ENCODE assay signal across 15 cellular contexts in genomic region chr3:159378391-159378790, GRCh38.
A peak's percentile ranks its signal among the peaks of the same experiment; 100 is the strongest.
DNase-seq lines count a peak whose midpoint lies in the region; FAIRE-seq and TF ChIP-seq lines count a peak whose summit lies in the region.
"Had no signal": no experiment of that assay in that cellular context is flagged by ENCODE, and none has a peak within 500 bp of the region (broad histone marks: within the 10 kb centered on the region; RNA-seq: fewer than 3 reads in every experiment).

No MANE protein-coding gene starts in this region.

- CTCF ChIA-PET in SK-N-SH (lab: Yijun Ruan, JAX), result interaction anchor here (0.5 to 1.5 kb wide), 3 partner anchors 162 to 427 kb away, joined by 3 to 4 read pairs (median 3); no protein-coding TSS in a partner anchor

- H3K27me3 ChIP-seq in SK-N-SH (ENCODE audit: insufficient read depth), result no peaks in the 10 kb centered on the region
- H3K27me3 ChIP-seq: Peyer's patch had no signal

- no peaks in the 10 kb centered on the region for H3K4me1 ChIP-seq in SK-N-SH (ENCODE audit: control insufficient read depth in 1 of 2, insufficient read depth in 2 of 2, low read depth in 1 of 2, low read length in 1 of 2)
- H3K4me1 ChIP-seq: Caco-2, Peyer's patch had no signal

- no peaks in the 10 kb centered on the region for H3F3A ChIP-seq in SK-N-SH (replicated peaks; ENCODE audit: insufficient read depth)

- TF ChIP-seq RAD21 in SK-N-SH (IDR thresholded peaks at IDR 0.05; ENCODE audit: low read length), result no peak

- WGBS in SK-N-SH (ENCODE audit: low lambda C conversion rate), result 22% methylated on average over 3 of the region's 3 CpGs

- H3K27ac ChIP-seq in SK-N-SH (ENCODE audit: low read depth in 2 of 2, low read length in 1 of 2), result no peak overlapping the region
- H3K27ac ChIP-seq: Peyer's patch had no signal

- no peaks in the 10 kb centered on the region for H4K20me1 ChIP-seq in SK-N-SH (ENCODE audit: insufficient read depth)

- TF ChIP-seq CTCF in SK-N-SH (IDR thresholded peaks at IDR 0.05), result no peak

- TF ChIP-seq EP300 in SK-N-SH (IDR thresholded peaks at IDR 0.05; ENCODE audit: borderline replicate concordance in 1 of 2, low read depth in 1 of 2, low read length in 1 of 2), result no peak

- H3K9me3 ChIP-seq in SK-N-SH, result no peaks in the 10 kb centered on the region
- H3K9me3 ChIP-seq: Caco-2, Peyer's patch had no signal

- FAIRE-seq in H54 (lab: Jason Lieb, UNC), result peak; percentile 36
- FAIRE-seq: K562 had no signal

- no peaks in the 10 kb centered on the region for H3K9me2 ChIP-seq in SK-N-SH

- no peaks in the 10 kb centered on the region for H3K79me2 ChIP-seq in SK-N-SH (ENCODE audit: insufficient read depth)

- DNase-seq in H54 (ENCODE audit: insufficient read length, low spot score) (no peak), NCI-H1105 (lab: John Stamatoyannopoulos, UW) (peak; percentile 42), NCI-H82 treated with DMSO at 0.1 percent for 48 hours (lab: John Stamatoyannopoulos, UW; ENCODE audit: unreplicated experiment) (peak; percentile 20), pons (ENCODE audit: low spot score) (peak; percentile 12), Ammon's horn (ENCODE audit: low spot score) (no peak), SK-N-SH (no peak)
- DNase-seq in stimulated activated CD4-positive, alpha-beta T cell treated with anti-CD3 and anti-CD28 coated beads, Interleukin-2, amount 100 ng/mL, for 48 hours, result no peak
- DNase-seq: ACHN; Caco-2; CD4-positive, CD25-positive, alpha-beta regulatory T cell; DMS53; GOT3; NCI-H187; Peyer's patch had no signal

- H3K36me3 ChIP-seq in SK-N-SH (replicated peaks in 1 of 2; ENCODE audit: control insufficient read depth in 1 of 2, insufficient read depth in 2 of 2, low read length in 1 of 2), result no peaks in the 10 kb centered on the region
- H3K36me3 ChIP-seq: Peyer's patch had no signal

- H3K9ac ChIP-seq in SK-N-SH, result no peak overlapping the region

- no peak for TF ChIP-seq POLR2A in H54 (IDR thresholded peaks at IDR 0.05; ENCODE audit: low read depth, low read length)

- POLR2A ChIA-PET in SK-N-SH (lab: Yijun Ruan, JAX), result no interaction called here

- H3K4me3 ChIP-seq in SK-N-SH (ENCODE audit: low read depth in 2 of 2, low read length in 1 of 2), result no peak overlapping the region
- H3K4me3 ChIP-seq: K562, Peyer's patch had no signal

- H2AFZ ChIP-seq in SK-N-SH (ENCODE audit: low read depth), result no peak overlapping the region

- H3K4me2 ChIP-seq in SK-N-SH, result no peak overlapping the region

TF ChIP-seq in SK-N-SH, 30 proteins besides CTCF, POLR2A, EP300 and RAD21:
- TF ChIP-seq TEAD4 (IDR thresholded peaks at IDR 0.05; ENCODE audit: borderline replicate concordance, insufficient read depth), result no peak
- no peak for TF ChIP-seq ZBTB33 (IDR thresholded peaks at IDR 0.05; ENCODE audit: borderline replicate concordance, low read depth)
- TF ChIP-seq EZH2phosphoT487 (IDR thresholded peaks at IDR 0.05; ENCODE audit: borderline replicate concordance, low read depth), result no peak
- no peak for TF ChIP-seq TCF12 (IDR thresholded peaks at IDR 0.05)
- no peak for TF ChIP-seq FOXM1 (IDR thresholded peaks at IDR 0.05; ENCODE audit: low read depth)
- TF ChIP-seq SMC3 (IDR thresholded peaks at IDR 0.05; ENCODE audit: low read depth, low read length), result no peak
TF ChIP-seq in SK-N-SH: peak in this region for 0.

Comparison
In these comparisons a context has a peak if more than half of its experiments do, and no peak if none do; other contexts are left out.
1. DNase-seq: peak in NCI-H1105 (single experiment), NCI-H82 treated with DMSO at 0.1 percent for 48 hours (single experiment) and pons (single experiment); none in H54 (single experiment), stimulated activated CD4-positive, alpha-beta T cell treated with anti-CD3 and anti-CD28 coated beads, Interleukin-2, amount 100 ng/mL, for 48 hours (0 of 2), Ammon's horn (single experiment) and SK-N-SH (single experiment).